Comparison of ENCODE assay signal across 11 cellular contexts in the genomic region with DNA sequence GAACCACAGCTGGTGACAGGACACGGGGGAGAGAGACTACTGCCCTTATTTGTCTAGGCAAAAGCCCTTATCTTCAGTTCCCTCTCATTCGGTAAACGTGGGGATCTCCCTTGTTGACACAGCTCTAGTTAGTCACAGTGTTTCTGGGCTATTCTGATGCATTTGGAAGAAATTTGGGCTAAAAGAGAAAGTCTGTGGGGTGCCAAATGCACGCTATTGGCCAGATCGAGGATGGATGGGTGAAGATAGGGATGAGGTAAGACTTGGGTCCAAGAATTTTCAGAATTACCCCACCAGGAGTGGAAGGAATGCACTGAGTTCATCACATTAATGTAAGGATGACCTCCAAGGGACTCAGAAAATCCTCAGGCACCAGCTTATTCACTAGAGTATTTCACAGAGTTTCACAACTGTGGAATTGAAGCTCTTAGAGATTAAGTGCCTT. TPM values are rescaled to one million over a fixed set of nuclear protein-coding genes. Genes with fewer than 3 reads are reported as not detected.
DNase-seq lines count a peak whose midpoint lies in the region; ATAC-seq and TF ChIP-seq lines count a peak whose summit lies in the region.
"Had no signal": no experiment of that assay in that cellular context is flagged by ENCODE, and none has a peak within 500 bp of the region (broad histone marks: within the 10 kb centered on the region; RNA-seq: fewer than 3 reads in every experiment).

No MANE protein-coding gene starts in this region.

- H3K27ac ChIP-seq in brain microvascular endothelial cell (peak overlapping the region; percentile 88), dorsolateral prefrontal cortex (peak overlapping the region in 8 of 59 donors; percentile 9 to 77 (median 26))

- no peak overlapping the region for H3K4me3 Mint-ChIP-seq in osteocyte (ENCODE audit: unreplicated experiment)
- H3K4me3 Mint-ChIP-seq: natural killer cell had no signal

- TF ChIP-seq CTCF in brain microvascular endothelial cell (IDR thresholded peaks at IDR 0.05; ENCODE audit: low read depth, low read length, missing control alignments) (no peak), osteocyte (IDR thresholded peaks at IDR 0.05) (no peak), dorsolateral prefrontal cortex (IDR thresholded peaks at IDR 0.05 in 54 of 56, conservative IDR thresholded peaks at IDR 0.05 in 2 of 56; ENCODE audit: low read depth in 1 of 56, partially characterized antibody in 56 of 56) (no peak)

- no peaks in the 10 kb centered on the region for H3K27me3 Mint-ChIP-seq in osteocyte (ENCODE audit: unreplicated experiment)

- intact Hi-C loops in dorsolateral prefrontal cortex (cut with DNase I), result no loop called here

- no peaks in the 10 kb centered on the region for H3K27me3 ChIP-seq in brain microvascular endothelial cell (replicated peaks)
- H3K27me3 ChIP-seq in dorsolateral prefrontal cortex, result no peaks in the 10 kb centered on the region

- peak; percentile 95 for DNase-seq in brain microvascular endothelial cell
- DNase-seq in osteocyte (ENCODE audit: extremely low spot score, unreplicated experiment), result no peak
- DNase-seq in nucleus accumbens (lab: John Stamatoyannopoulos, UW), result no peak
- no peak for DNase-seq in stimulated activated CD4-positive, alpha-beta T cell treated with anti-CD3 and anti-CD28 coated beads, Interleukin-15, amount 100 ng/mL, for 24 hours
- no peak for DNase-seq in dorsolateral prefrontal cortex
- no peak for DNase-seq in NK-92 treated with Interleukin-12 subunit alpha and Interleukin-12 subunit beta, amount 100 ng/mL, for 24 hours (lab: John Stamatoyannopoulos, UW)
- DNase-seq: erythroblast, natural killer cell, NCI-H1436 treated with DMSO at 0.1 percent for 48 hours had no signal

- peak overlapping the region; percentile 85 for H3K27ac Mint-ChIP-seq in osteocyte (ENCODE audit: unreplicated experiment)
- H3K27ac Mint-ChIP-seq: natural killer cell had no signal

- ATAC-seq in GM18502 (IDR thresholded peaks at IDR 0.05; ENCODE audit: poor library complexity, unreplicated experiment) (peak; percentile 76), HG02763 (IDR thresholded peaks at IDR 0.05; ENCODE audit: unreplicated experiment) (peak; percentile 50)
- ATAC-seq: natural killer cell had no signal

- H3K9me3 Mint-ChIP-seq in osteocyte (ENCODE audit: unreplicated experiment), result no peaks in the 10 kb centered on the region
- H3K9me3 Mint-ChIP-seq: natural killer cell had no signal

- peaks cover 70% of the 10 kb centered on the region for H3K4me1 Mint-ChIP-seq in osteocyte (ENCODE audit: unreplicated experiment)
- H3K4me1 Mint-ChIP-seq: natural killer cell had no signal

- H3K36me3 Mint-ChIP-seq in osteocyte (ENCODE audit: unreplicated experiment), result peaks cover 22% of the 10 kb centered on the region
- H3K36me3 Mint-ChIP-seq: natural killer cell had no signal

- H3K4me3 ChIP-seq in brain microvascular endothelial cell (ENCODE audit: low read depth, low read length), result no peak overlapping the region
- no peak overlapping the region for H3K4me3 ChIP-seq in dorsolateral prefrontal cortex

- H3K36me3 ChIP-seq in brain microvascular endothelial cell (replicated peaks), result peaks cover 18% of the 10 kb centered on the region

- in situ Hi-C loops in brain microvascular endothelial cell (cut with HindIII; ENCODE audit: low pct_ligation_motif_present, low sequenced_read_pairs), result no loop called here

RNA-seq across cellular contexts. Expression of gene NRP2, which starts 49.2 kb away (rescaled TPM):
- total RNA-seq in osteocyte (52.4 and 58.4 TPM in 2 replicates), dorsolateral prefrontal cortex (10 to 100 TPM; 13.0 to 43.9 (median 24.5) TPM)
